ENCODE assay signal across 16 cellular contexts in genomic region chr3:43190682-43191081, GRCh38.
DNase-seq lines count a peak whose midpoint lies in the region; ATAC-seq and TF ChIP-seq lines count a peak whose summit lies in the region.
"Had no signal": no experiment of that assay in that cellular context is flagged by ENCODE, and none has a peak within 500 bp of the region (broad histone marks: within the 10 kb centered on the region; RNA-seq: fewer than 3 reads in every experiment).

No MANE protein-coding gene starts in this region.

- H3K27ac Mint-ChIP-seq in activated CD4-positive, alpha-beta memory T cell treated with anti-CD3 and anti-CD28 coated beads for 36 hours, result no peak overlapping the region

- ATAC-seq in gastrocnemius medialis (no peak), upper lobe of right lung (no peak)

- DNase-seq in GM23248 (peak; percentile 75), RWPE1 (ENCODE audit: low spot score) (no peak), epithelial cell of prostate (ENCODE audit: low read depth, low spot score) (no peak), gastrocnemius medialis (no peak), upper lobe of right lung (no peak), GM20000 (ENCODE audit: low spot score) (no peak)
- DNase-seq in activated CD4-positive, alpha-beta memory T cell treated with anti-CD3 and anti-CD28 coated beads for 36 hours, result no peak
- DNase-seq: activated effector memory CD4-positive, alpha-beta T cell treated with Interleukin-2 at 50 U/mL for 16 hours; Caco-2; erythroblast; NCI-H1694 treated with DMSO at 0.1 percent for 48 hours; NCI-H748 treated with DMSO at 0.1 percent for 48 hours had no signal

- 2 to 7% methylated on average over 5 of the region's 5 CpGs for WGBS in GM23248 (ENCODE audit: low coverage in 1 of 2, low lambda C conversion rate in 2 of 2, missing lambda C conversion rate in 2 of 2), 2 experiments

- no peaks in the 10 kb centered on the region for H4K20me1 ChIP-seq in GM23248 (ENCODE audit: insufficient read depth)

- H3K27me3 ChIP-seq in GM23248 (replicated peaks; ENCODE audit: insufficient read depth) (0 out of 2 replicates have a peak, but pooled peaks cover 3% of the 10 kb centered on the region), skeletal muscle satellite cell (ENCODE audit: control insufficient read depth, insufficient read depth, low read length) (no peaks in the 10 kb centered on the region), gastrocnemius medialis (no peaks in the 10 kb centered on the region), upper lobe of right lung (no peaks in the 10 kb centered on the region)

- no peaks in the 10 kb centered on the region for H3K79me2 ChIP-seq in GM23248 (ENCODE audit: insufficient read depth)

- H3K4me1 Mint-ChIP-seq in activated CD4-positive, alpha-beta memory T cell treated with anti-CD3 and anti-CD28 coated beads for 36 hours (ENCODE audit: low read depth), result peaks cover 41% of the 10 kb centered on the region

- H3K9me3 Mint-ChIP-seq in activated CD4-positive, alpha-beta memory T cell treated with anti-CD3 and anti-CD28 coated beads for 36 hours, result peaks cover 10% of the 10 kb centered on the region
- H3K9me3 Mint-ChIP-seq: central memory CD8-positive, alpha-beta T cell had no signal

- H3K4me3 ChIP-seq in GM23248 (peak overlapping the region; percentile 14; the same call in 1 of the 2 replicates), skeletal muscle satellite cell (ENCODE audit: low read length) (peak overlapping the region; percentile 61), gastrocnemius medialis (no peak overlapping the region), upper lobe of right lung (no peak overlapping the region)
- H3K4me3 ChIP-seq: skin epidermis had no signal

- H3K9me2 ChIP-seq in GM23248 (ENCODE audit: insufficient read depth), result no peaks in the 10 kb centered on the region

- H2AFZ ChIP-seq in GM23248, result peak overlapping the region; percentile 56

- POLR2A ChIA-PET in RWPE1 (lab: Yijun Ruan, JAX; ENCODE audit: low non-redundant PET), result no interaction called here
- POLR2A ChIA-PET in activated CD4-positive, alpha-beta memory T cell treated with anti-CD3 and anti-CD28 coated beads for 36 hours (lab: Charles Lee), result no interaction called here

- CTCF ChIA-PET in RWPE1 (lab: Yijun Ruan, JAX), result no interaction called here
- CTCF ChIA-PET in activated CD4-positive, alpha-beta memory T cell treated with anti-CD3 and anti-CD28 coated beads for 36 hours (lab: Charles Lee), result no interaction called here

- in situ Hi-C loops in GM23248 (cut with MboI), result no loop called here
- in situ Hi-C loops in gastrocnemius medialis (cut with MboI; ENCODE audit: low sequenced_read_pairs in 4 of 4), result no loop called here

- H3K9ac ChIP-seq in GM23248, result peak overlapping the region; percentile 26
- H3K9ac ChIP-seq in skeletal muscle satellite cell (ENCODE audit: low read depth, low read length), result peak overlapping the region; percentile 81
- H3K9ac ChIP-seq: KMS-11 had no signal

- H3K36me3 Mint-ChIP-seq in activated CD4-positive, alpha-beta memory T cell treated with anti-CD3 and anti-CD28 coated beads for 36 hours, result no peaks in the 10 kb centered on the region

- H3K27me3 Mint-ChIP-seq in activated CD4-positive, alpha-beta memory T cell treated with anti-CD3 and anti-CD28 coated beads for 36 hours, result no peaks in the 10 kb centered on the region
- H3K27me3 Mint-ChIP-seq: central memory CD8-positive, alpha-beta T cell had no signal

- H3K36me3 ChIP-seq in GM23248 (ENCODE audit: low read depth) (no peaks in the 10 kb centered on the region), skeletal muscle satellite cell (ENCODE audit: insufficient read depth, low read length) (no peaks in the 10 kb centered on the region), gastrocnemius medialis (no peaks in the 10 kb centered on the region), upper lobe of right lung (no peaks in the 10 kb centered on the region)

- TF ChIP-seq CTCF in RWPE1 (conservative IDR thresholded peaks at IDR 0.05; ENCODE audit: low read depth) (no peak), gastrocnemius medialis (IDR thresholded peaks at IDR 0.05 in 4 of 5, conservative IDR thresholded peaks at IDR 0.05 in 1 of 5) (no peak), upper lobe of right lung (IDR thresholded peaks at IDR 0.05) (no peak), GM20000 (IDR thresholded peaks at IDR 0.05; ENCODE audit: extremely low read depth, missing control alignments) (no peak)

- H3K27ac ChIP-seq in GM23248, result peak overlapping the region; percentile 68
- H3K27ac ChIP-seq in RWPE1, result peak overlapping the region; percentile 71; the same call in 1 of the 2 replicates
- H3K27ac ChIP-seq in epithelial cell of prostate, result peak overlapping the region; percentile 72
- no peak overlapping the region for H3K27ac ChIP-seq in gastrocnemius medialis
- H3K27ac ChIP-seq in upper lobe of right lung, result no peak overlapping the region
- H3K27ac ChIP-seq: KMS-11, skin epidermis had no signal

- intact Hi-C loops in gastrocnemius medialis (cut with DNase I; ENCODE audit: low total_unique reads), result no loop called here
- intact Hi-C loops in upper lobe of right lung (cut with DNase I), result no loop called here
- intact Hi-C loops in activated CD4-positive, alpha-beta memory T cell treated with anti-CD3 and anti-CD28 coated beads for 36 hours (cut with micrococcal nuclease), result no loop called here

- H3K4me2 ChIP-seq in GM23248 (ENCODE audit: unreplicated experiment) (peak overlapping the region; percentile 33), skeletal muscle satellite cell (ENCODE audit: low read length) (peak overlapping the region; percentile 76)
- H3K4me2 ChIP-seq: KMS-11 had no signal

- no peak overlapping the region for H3K4me3 Mint-ChIP-seq in activated CD4-positive, alpha-beta memory T cell treated with anti-CD3 and anti-CD28 coated beads for 36 hours
- H3K4me3 Mint-ChIP-seq: central memory CD8-positive, alpha-beta T cell had no signal

- H3K9me3 ChIP-seq in GM23248 (ENCODE audit: low read depth), result no peaks in the 10 kb centered on the region
- no peaks in the 10 kb centered on the region for H3K9me3 ChIP-seq in skeletal muscle satellite cell (replicated peaks; ENCODE audit: low read length)
- H3K9me3 ChIP-seq in gastrocnemius medialis, result no peaks in the 10 kb centered on the region
- H3K9me3 ChIP-seq in upper lobe of right lung, result no peaks in the 10 kb centered on the region
- H3K9me3 ChIP-seq: Caco-2 had no signal

- TF ChIP-seq POLR2A in gastrocnemius medialis (IDR thresholded peaks at IDR 0.05), result no peak

- H3F3A ChIP-seq in GM23248 (ENCODE audit: insufficient read depth), result peaks cover 9% of the 10 kb centered on the region

- H3K4me1 ChIP-seq in GM23248 (ENCODE audit: insufficient read depth) (peaks cover 27% of the 10 kb centered on the region), skeletal muscle satellite cell (ENCODE audit: control insufficient read depth, insufficient read depth, low read length) (peaks cover 48% of the 10 kb centered on the region), gastrocnemius medialis (no peaks in the 10 kb centered on the region), upper lobe of right lung (peaks cover 5% of the 10 kb centered on the region)
- H3K4me1 ChIP-seq: Caco-2 had no signal

Comparison
In these comparisons a context has a peak if more than half of its experiments do, and no peak if none do; other contexts are left out.
1. H3K27ac ChIP-seq: peak in GM23248 (single experiment), RWPE1 (single experiment) and epithelial cell of prostate (single experiment); none in gastrocnemius medialis (0 of 4) and upper lobe of right lung (single experiment).
2. H3K4me3 ChIP-seq: peak in GM23248 (single experiment) and skeletal muscle satellite cell (single experiment); none in gastrocnemius medialis (0 of 4) and upper lobe of right lung (single experiment).